Comparison of ENCODE assay signal across 15 cellular contexts in the genomic region with DNA sequence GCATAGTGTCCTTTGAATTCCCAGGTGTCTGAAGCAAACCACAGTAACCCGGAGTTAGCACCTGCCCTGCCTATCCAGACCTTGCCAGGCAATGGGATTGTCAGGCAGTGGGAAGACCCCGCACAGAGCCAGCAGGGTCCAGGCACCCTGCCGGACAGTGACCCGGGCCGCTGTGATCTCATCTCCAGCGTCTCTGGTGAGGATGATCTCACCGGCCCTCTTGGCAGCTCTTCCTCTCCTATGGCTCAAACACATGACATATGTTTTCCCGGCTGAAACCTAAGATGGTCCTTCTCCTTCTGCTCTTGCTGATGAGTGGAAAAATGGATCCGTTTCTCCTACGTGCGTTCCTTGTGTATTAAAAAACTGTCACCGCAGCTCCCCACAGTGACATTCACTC.
DNase-seq lines count a peak whose midpoint lies in the region; ATAC-seq and TF ChIP-seq lines count a peak whose summit lies in the region.
"Had no signal": no experiment of that assay in that cellular context is flagged by ENCODE, and none has a peak within 500 bp of the region (broad histone marks: within the 10 kb centered on the region; RNA-seq: fewer than 3 reads in every experiment).

No MANE protein-coding gene starts in this region.

- H3K9me3 ChIP-seq in left ventricle myocardium inferior (replicated peaks), result peaks cover 6% of the 10 kb centered on the region
- H3K9me3 ChIP-seq: suprapubic skin had no signal

- no peak overlapping the region for H3K27ac Mint-ChIP-seq in activated CD8-positive, alpha-beta T cell treated with anti-CD3 and anti-CD28 coated beads, Interleukin-2, amount 10 ng/mL, durations not matched to agents 7 days and 5 days
- H3K27ac Mint-ChIP-seq: activated CD4-positive, alpha-beta T cell treated with anti-CD3 and anti-CD28 coated beads for 36 hours; GM23338 had no signal

- CTCF ChIA-PET in activated CD8-positive, alpha-beta T cell treated with anti-CD3 and anti-CD28 coated beads, Interleukin-2, amount 10 ng/mL, durations not matched to agents 7 days and 5 days (lab: Charles Lee), result no interaction called here

- H3K4me1 Mint-ChIP-seq in activated CD8-positive, alpha-beta T cell treated with anti-CD3 and anti-CD28 coated beads, Interleukin-2, amount 10 ng/mL, durations not matched to agents 7 days and 5 days (ENCODE audit: low read depth), result peaks cover 16% of the 10 kb centered on the region

- H3K4me3 Mint-ChIP-seq in activated CD8-positive, alpha-beta T cell treated with anti-CD3 and anti-CD28 coated beads, Interleukin-2, amount 10 ng/mL, durations not matched to agents 7 days and 5 days, result no peak overlapping the region
- H3K4me3 Mint-ChIP-seq: activated CD4-positive, alpha-beta T cell treated with anti-CD3 and anti-CD28 coated beads for 36 hours; central memory CD8-positive, alpha-beta T cell; GM23338 had no signal

- no peaks in the 10 kb centered on the region for H3K36me3 ChIP-seq in left ventricle myocardium inferior
- H3K36me3 ChIP-seq: heart left ventricle, suprapubic skin had no signal

- no peak for ATAC-seq in Right ventricle myocardium superior (ENCODE audit: poor library complexity)
- ATAC-seq in activated CD8-positive, alpha-beta T cell treated with anti-CD3 and anti-CD28 coated beads, Interleukin-2, amount 10 ng/mL, durations not matched to agents 7 days and 5 days, result no peak
- ATAC-seq: activated CD4-positive, alpha-beta T cell treated with anti-CD3 and anti-CD28 coated beads for 36 hours; GM23338 had no signal

- no peak overlapping the region for H3K4me3 ChIP-seq in left ventricle myocardium inferior
- H3K4me3 ChIP-seq in foreskin fibroblast (ENCODE audit: low read depth in 1 of 2, low read length in 2 of 2), result no peak overlapping the region
- H3K4me3 ChIP-seq: GM23338, heart left ventricle, suprapubic skin had no signal

- no peaks in the 10 kb centered on the region for H3K4me1 ChIP-seq in left ventricle myocardium inferior
- H3K4me1 ChIP-seq: suprapubic skin had no signal

- peaks cover 6% of the 10 kb centered on the region for H3K27me3 ChIP-seq in left ventricle myocardium inferior (ENCODE audit: low read depth)

- no peak overlapping the region for H3K27ac ChIP-seq in left ventricle myocardium inferior (replicated peaks)
- H3K27ac ChIP-seq: heart left ventricle, suprapubic skin had no signal

- peak; percentile 24 for DNase-seq in left ventricle myocardium inferior
- no peak for DNase-seq in Right ventricle myocardium superior
- peak; percentile 24 for DNase-seq in RPMI7951 (ENCODE audit: low read depth)
- DNase-seq in foreskin fibroblast, result peak; percentile 36 to 72
- no peak for DNase-seq in NCI-H187 (lab: John Stamatoyannopoulos, UW)
- DNase-seq in HUDEP-2 (lab: John Stamatoyannopoulos, UW; ENCODE audit: unreplicated experiment in 76 of 76), result no peak
- no peak for DNase-seq in stimulated activated naive CD4-positive, alpha-beta T cell (lab: John Stamatoyannopoulos, UW)
- no peak for DNase-seq in activated CD8-positive, alpha-beta T cell treated with anti-CD3 and anti-CD28 coated beads, Interleukin-2, amount 10 ng/mL, durations not matched to agents 7 days and 5 days
- DNase-seq: activated CD4-positive, alpha-beta T cell treated with anti-CD3 and anti-CD28 coated beads for 36 hours; activated naive CD4-positive, alpha-beta T cell treated with anti-CD3 and anti-CD28 coated beads, Interleukin-2, amount 50 U/mL, for 16 hours; heart left ventricle; SHP77 treated with DMSO at 0.1 percent for 48 hours had no signal

- no peaks in the 10 kb centered on the region for H3K9me3 Mint-ChIP-seq in activated CD8-positive, alpha-beta T cell treated with anti-CD3 and anti-CD28 coated beads, Interleukin-2, amount 10 ng/mL, durations not matched to agents 7 days and 5 days (ENCODE audit: insufficient read depth)
- H3K9me3 Mint-ChIP-seq: central memory CD8-positive, alpha-beta T cell had no signal

- H3K27me3 Mint-ChIP-seq in activated CD8-positive, alpha-beta T cell treated with anti-CD3 and anti-CD28 coated beads, Interleukin-2, amount 10 ng/mL, durations not matched to agents 7 days and 5 days (ENCODE audit: low read depth), result peaks cover 20% of the 10 kb centered on the region

- POLR2A ChIA-PET in activated CD8-positive, alpha-beta T cell treated with anti-CD3 and anti-CD28 coated beads, Interleukin-2, amount 10 ng/mL, durations not matched to agents 7 days and 5 days (lab: Charles Lee), result no interaction called here

- H3K36me3 Mint-ChIP-seq in activated CD8-positive, alpha-beta T cell treated with anti-CD3 and anti-CD28 coated beads, Interleukin-2, amount 10 ng/mL, durations not matched to agents 7 days and 5 days (ENCODE audit: low read depth), result no peaks in the 10 kb centered on the region

- no peak for TF ChIP-seq CTCF in left ventricle myocardium inferior (IDR thresholded peaks at IDR 0.05; ENCODE audit: borderline replicate concordance)
- TF ChIP-seq CTCF in foreskin fibroblast (IDR thresholded peaks at IDR 0.05; ENCODE audit: low read depth, low read length), result no peak

- intact Hi-C loops in left ventricle myocardium inferior (cut with micrococcal nuclease) (no loop called here), Right ventricle myocardium superior (cut with DNase I) (no loop called here)

Comparison
In these comparisons a context has a peak if more than half of its experiments do, and no peak if none do; other contexts are left out.
1. DNase-seq: peak in left ventricle myocardium inferior (single experiment), RPMI7951 (single experiment) and foreskin fibroblast (2 of 2); none in Right ventricle myocardium superior (single experiment), NCI-H187 (0 of 2), HUDEP-2 (0 of 76), stimulated activated naive CD4-positive, alpha-beta T cell (0 of 6) and activated CD8-positive, alpha-beta T cell treated with anti-CD3 and anti-CD28 coated beads, Interleukin-2, amount 10 ng/mL, durations not matched to agents 7 days and 5 days (single experiment).